Comparison of ENCODE assay signal across 23 cellular contexts in genomic region chr6:87319271-87319987, GRCh38. TPM values are rescaled to one million over a fixed set of nuclear protein-coding genes. Genes with fewer than 3 reads are reported as not detected.
DNase-seq lines count a peak whose midpoint lies in the region; ATAC-seq and TF ChIP-seq lines count a peak whose summit lies in the region.
"Had no signal": no experiment of that assay in that cellular context is flagged by ENCODE, and none has a peak within 500 bp of the region (broad histone marks: within the 10 kb centered on the region; RNA-seq: fewer than 3 reads in every experiment).

No MANE protein-coding gene starts in this region.

- no peak overlapping the region for H3K27ac ChIP-seq in GM23248
- H3K27ac ChIP-seq: A549; BLaER1 treated with 17β-estradiol and CSF1 and Interleukin-3, amounts not matched to agents 10 nM and 100 nM had no signal

- H3K4me3 Mint-ChIP-seq in nephron: peak overlapping the region in 2 of 3 experiments; percentile 2 to 22
- H3K4me3 Mint-ChIP-seq: CD14-positive monocyte; CD4-positive, alpha-beta T cell; HFFc6 had no signal

- no peaks in the 10 kb centered on the region for H3K36me3 ChIP-seq in GM23248 (ENCODE audit: low read depth)
- H3K36me3 ChIP-seq: BE2C; BLaER1 treated with 17β-estradiol and CSF1 and Interleukin-3, amounts not matched to agents 10 nM and 100 nM; HAP-1 had no signal

- no peaks in the 10 kb centered on the region for H3K4me1 Mint-ChIP-seq in nephron

- H3K4me3 ChIP-seq in GM23248 (no peak overlapping the region), foreskin fibroblast (ENCODE audit: low read depth in 1 of 2, low read length in 2 of 2) (no peak overlapping the region)
- H3K4me3 ChIP-seq: A549; BLaER1 treated with 17β-estradiol and CSF1 and Interleukin-3, amounts not matched to agents 10 nM and 100 nM; GM12878; HAP-1 had no signal

- no peaks in the 10 kb centered on the region for H3K4me1 ChIP-seq in GM23248 (ENCODE audit: insufficient read depth)
- H3K4me1 ChIP-seq: A549; BE2C; BLaER1 treated with 17β-estradiol and CSF1 and Interleukin-3, amounts not matched to agents 10 nM and 100 nM; HAP-1 had no signal

- H3K4me2 ChIP-seq in GM23248 (ENCODE audit: unreplicated experiment): no peak overlapping the region
- H3K4me2 ChIP-seq: A549; BLaER1 treated with 17β-estradiol and CSF1 and Interleukin-3, amounts not matched to agents 10 nM and 100 nM had no signal

- H3K79me2 ChIP-seq in GM23248 (ENCODE audit: insufficient read depth): 0 out of 2 replicates have a peak, but pooled peaks cover 4% of the 10 kb centered on the region

- H3K27me3 ChIP-seq in GM23248 (replicated peaks; ENCODE audit: insufficient read depth): no peaks in the 10 kb centered on the region; the same call in 1 of the 2 replicates
- H3K27me3 ChIP-seq: BE2C; BLaER1 treated with 17β-estradiol and CSF1 and Interleukin-3, amounts not matched to agents 10 nM and 100 nM had no signal

- H3K9me3 Mint-ChIP-seq in nephron: no peaks in the 10 kb centered on the region
- H3K9me3 Mint-ChIP-seq: CD4-positive, alpha-beta T cell; CD8-positive, alpha-beta memory T cell; HFFc6 had no signal

- H3K36me3 Mint-ChIP-seq in nephron (ENCODE audit: low read depth): no peaks in the 10 kb centered on the region
- H3K36me3 Mint-ChIP-seq: CD14-positive monocyte had no signal

- H4K20me1 ChIP-seq in GM23248 (ENCODE audit: insufficient read depth): no peaks in the 10 kb centered on the region
- H4K20me1 ChIP-seq: BLaER1 treated with 17β-estradiol and CSF1 and Interleukin-3, amounts not matched to agents 10 nM and 100 nM had no signal

- peaks cover 5% of the 10 kb centered on the region for H3K27me3 Mint-ChIP-seq in nephron (ENCODE audit: low read depth)

- no peaks in the 10 kb centered on the region for H3F3A ChIP-seq in GM23248 (ENCODE audit: insufficient read depth)

- no peak overlapping the region for H3K27ac Mint-ChIP-seq in nephron
- H3K27ac Mint-ChIP-seq: CD14-positive monocyte; CD4-positive, alpha-beta T cell; CD8-positive, alpha-beta memory T cell; HFFc6 had no signal

- no peaks in the 10 kb centered on the region for H3K9me2 ChIP-seq in GM23248 (ENCODE audit: insufficient read depth)

- no peaks in the 10 kb centered on the region for H3K9me3 ChIP-seq in GM23248 (ENCODE audit: low read depth)
- H3K9me3 ChIP-seq: A549; BE2C; BLaER1 treated with 17β-estradiol and CSF1 and Interleukin-3, amounts not matched to agents 10 nM and 100 nM; HAP-1 had no signal

- 52 to 65% methylated on average over 3 of the region's 3 CpGs for WGBS in GM23248 (ENCODE audit: low coverage in 1 of 2, low lambda C conversion rate in 2 of 2, missing lambda C conversion rate in 2 of 2), 2 experiments

- no peak for ATAC-seq in GM21526 (IDR thresholded peaks at IDR 0.05; ENCODE audit: low FRiP score, unreplicated experiment)
- ATAC-seq: A549, GM12878 had no signal

- DNase-seq in GM23248 (no peak), SK-N-DZ (ENCODE audit: low spot score) (peak; percentile 93), NAMALWA (ENCODE audit: low spot score) (no peak), foreskin fibroblast (no peak)
- DNase-seq: 8988T; ACHN; AML-193; BE2C; CD4-positive, alpha-beta T cell; CD8-positive, alpha-beta memory T cell; DMS 273 treated with DMSO at 0.1 percent for 48 hours; DMS79; EL; GDM1; GOT3; HFFc6 had no signal

- in situ Hi-C loops in GM23248 (cut with MboI): no loop called here

- H2AFZ ChIP-seq in GM23248: 0 out of 2 replicates have a peak overlapping the region, but pooled peaks have one; percentile 17

- H3K9ac ChIP-seq in GM23248: no peak overlapping the region
- H3K9ac ChIP-seq: BLaER1 treated with 17β-estradiol and CSF1 and Interleukin-3, amounts not matched to agents 10 nM and 100 nM had no signal

- TF ChIP-seq CTCF in nephron (IDR thresholded peaks at IDR 0.05; ENCODE audit: unreplicated experiment in 3 of 3) (no peak), foreskin fibroblast (IDR thresholded peaks at IDR 0.05; ENCODE audit: low read depth, low read length) (no peak)

RNA-seq across cellular contexts. Expression of gene SMIM8, which starts 3.0 kb away (rescaled TPM):
- total RNA-seq in GM23248 (2014; rRNA removed; shearing (Covaris generic)): 2.0 and 2.4 TPM in 2 replicates
- polyA plus RNA-seq in GM23248 (2016; fragmentation: Nextera tagmentation; extraction: Ambion mirVana): 7.2 and 8.7 TPM in 2 replicates
- 21.7 and 28.5 TPM in 2 replicates for polyA plus RNA-seq in SK-N-DZ (2014; cell fraction: cytosol; rRNA removed)
- polyA plus RNA-seq in SK-N-DZ (2014; cell fraction: nucleus; rRNA removed): 18.8 and 27.2 TPM in 2 replicates

RNA-seq across cellular contexts. Expression of gene GJB7, which starts 9.6 kb away (rescaled TPM):
- not detected in 2 replicates for total RNA-seq in GM23248 (2014; rRNA removed; shearing (Covaris generic))
- polyA plus RNA-seq in GM23248 (2016; fragmentation: Nextera tagmentation; extraction: Ambion mirVana): 0.08 and 0.23 TPM in 2 replicates
- not detected in 2 replicates for polyA plus RNA-seq in SK-N-DZ (2014; cell fraction: cytosol; rRNA removed)
- polyA plus RNA-seq in SK-N-DZ (2014; cell fraction: nucleus; rRNA removed): not detected in 2 replicates
- total RNA-seq: CD4-positive, alpha-beta T cell; CD8-positive, alpha-beta memory T cell; GM12878; HFFc6 had no signal
- polyA plus RNA-seq: A549, CD14-positive monocyte had no signal

RNA-seq across cellular contexts. Expression of gene C6orf163, which starts 25.2 kb away (rescaled TPM):
- 0.51 and 1.5 TPM in 2 replicates for total RNA-seq in GM23248 (2014; rRNA removed; shearing (Covaris generic))
- polyA plus RNA-seq in GM23248 (2016; fragmentation: Nextera tagmentation; extraction: Ambion mirVana): 0.19 and 0.33 TPM in 2 replicates
- 3.1 and 5.3 TPM in 2 replicates for polyA plus RNA-seq in SK-N-DZ (2014; cell fraction: cytosol; rRNA removed)
- 12.9 and 14.5 TPM in 2 replicates for polyA plus RNA-seq in SK-N-DZ (2014; cell fraction: nucleus; rRNA removed)
